12 cellular contexts compared by ENCODE assay signal in the genomic region with DNA sequence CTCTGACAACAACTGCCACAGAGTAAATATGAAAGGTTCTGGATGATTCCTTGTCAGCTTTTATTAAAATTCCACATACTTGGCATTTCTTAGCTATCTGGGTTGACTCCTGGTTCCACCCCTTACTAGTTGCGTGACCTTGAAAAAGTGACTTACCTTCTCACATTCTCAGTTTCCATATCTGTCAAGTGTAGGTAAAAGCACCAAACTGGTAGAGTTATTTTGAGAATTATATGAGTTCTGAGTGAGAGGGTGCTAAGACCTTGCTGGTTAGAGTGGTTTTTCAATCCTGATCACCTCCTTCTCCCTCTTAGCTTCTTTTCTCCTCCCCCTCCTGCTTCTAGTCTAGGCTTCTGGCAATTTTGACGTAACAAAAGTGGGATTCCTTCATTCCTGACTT.
DNase-seq lines count a peak whose midpoint lies in the region; ATAC-seq and TF ChIP-seq lines count a peak whose summit lies in the region.
"Had no signal": no experiment of that assay in that cellular context is flagged by ENCODE, and none has a peak within 500 bp of the region (broad histone marks: within the 10 kb centered on the region; RNA-seq: fewer than 3 reads in every experiment).

No MANE protein-coding gene starts in this region.

- peaks cover 0 to 33% (median 14%) of the 10 kb centered on the region in 4 donors for H3K4me1 ChIP-seq in stomach

- no peaks in the 10 kb centered on the region for H3K9me3 ChIP-seq in stomach

- ATAC-seq in GM19351 (IDR thresholded peaks at IDR 0.05; ENCODE audit: unreplicated experiment) (peak; percentile 44), HG02938 (IDR thresholded peaks at IDR 0.05; ENCODE audit: unreplicated experiment) (peak; percentile 35), GM21447 (IDR thresholded peaks at IDR 0.05; ENCODE audit: unreplicated experiment) (no peak)
- ATAC-seq: activated T-cell treated with anti-CD3 and anti-CD28 coated beads, Interleukin-2, amount 50 U/mL, for 4 hours had no signal

- TF ChIP-seq CTCF in stomach (IDR thresholded peaks at IDR 0.05) = no peak

- no peak for TF ChIP-seq POLR2A in stomach (IDR thresholded peaks at IDR 0.05)

- H3K36me3 ChIP-seq in stomach = no peaks in the 10 kb centered on the region

- H3K27me3 ChIP-seq in stomach = no peaks in the 10 kb centered on the region

- peak overlapping the region in 3 of 5 donors; percentile 21 to 64 (median 27) for H3K27ac ChIP-seq in stomach

- DNase-seq in fibroblast of peridontal ligament (ENCODE audit: extremely low read depth) (peak; percentile 66), stomach (no peak), mucosa of gallbladder (ENCODE audit: low spot score) (no peak), NCI-H2081 (lab: John Stamatoyannopoulos, UW) (no peak), AG20443 (ENCODE audit: low spot score) (no peak)
- DNase-seq: activated B cell treated with CpG ODN at 0.5 μM for 24 hours; activated T-cell treated with anti-CD3 and anti-CD28 coated beads, Interleukin-2, amount 50 U/mL, for 4 hours; NCI-H1048; Right ventricle myocardium superior had no signal

- intact Hi-C loops in stomach (cut with DNase I; ENCODE audit: low total_unique reads) = loop anchor here (5.0 to 10.0 kb wide), 4 partner anchors 100 to 287 kb away; partner anchors contain the start of gene ARHGAP29

- 73 to 93% (median 78%) methylated on average over 2 of the region's 2 CpGs for WGBS in stomach, 5 donors

- TF ChIP-seq EP300 in stomach (IDR thresholded peaks at IDR 0.05) = no peak

- H3K4me3 ChIP-seq in stomach = no peak overlapping the region
